Comparison of ENCODE assay signal across 20 cellular contexts in genomic region chr15:42093966-42094365, GRCh38. TPM values are rescaled to one million over a fixed set of nuclear protein-coding genes. Genes with fewer than 3 reads are reported as not detected.
"Had no signal": no experiment of that assay in that cellular context is flagged by ENCODE, and none has a peak within 500 bp of the region (broad histone marks: within the 10 kb centered on the region; RNA-seq: fewer than 3 reads in every experiment).

No MANE protein-coding gene starts in this region.

- H3K36me3 ChIP-seq: breast epithelium, SJSA1 had no signal

- ATAC-seq: activated CD8-positive, alpha-beta T cell treated with anti-CD3 and anti-CD28 coated beads for 36 hours; activated T-cell treated with anti-CD3 and anti-CD28 coated beads, Interleukin-2, amount 50 U/mL, for 72 hours; Panc1 had no signal

- H3K27ac ChIP-seq: breast epithelium, SJSA1 had no signal

- H3K4me3 ChIP-seq: breast epithelium, SJSA1 had no signal

- H3K9me3 ChIP-seq: breast epithelium, SJSA1 had no signal

- DNase-seq: activated B cell treated with CpG ODN at 0.5 μM for 24 hours; activated CD4-positive, alpha-beta T cell treated with anti-CD3 and anti-CD28 coated beads, Interleukin-2, amount 50 U/mL, for 1 hour; activated CD8-positive, alpha-beta memory T cell treated with anti-CD3 and anti-CD28 coated beads, Interleukin-2, amount 50 U/mL, for 4 hours; activated CD8-positive, alpha-beta T cell treated with anti-CD3 and anti-CD28 coated beads for 36 hours; activated gamma-delta T cell treated with Interleukin-2 at 50 U/mL for 16 hours; activated naive CD4-positive, alpha-beta T cell treated with anti-CD3 and anti-CD28 coated beads, Interleukin-2, amount 50 U/mL, for 16 hours; activated naive CD8-positive, alpha-beta T cell treated with anti-CD3 and anti-CD28 coated beads, Interleukin-2, amount 10 ng/mL, durations not matched to agents 7 days and 5 days; activated T-cell treated with anti-CD3 and anti-CD28 coated beads, Interleukin-2, amount 50 U/mL, for 72 hours; aorta; Kasumi-1; NCI-H1048; NCI-H1694; NK-92 treated with Interleukin-12 subunit alpha and Interleukin-12 subunit beta, amount 100 ng/mL, for 24 hours; OCI-M1; Right ventricle myocardium superior had no signal

- H3K27me3 ChIP-seq: breast epithelium, SJSA1 had no signal

RNA-seq across cellular contexts. Expression of gene PLA2G4D, which starts 0.4 kb away (rescaled TPM):
- total RNA-seq: activated B cell treated with CpG ODN at 0.5 μM for 24 hours; activated CD8-positive, alpha-beta T cell treated with anti-CD3 and anti-CD28 coated beads for 36 hours; activated naive CD8-positive, alpha-beta T cell treated with anti-CD3 and anti-CD28 coated beads, Interleukin-2, amount 10 ng/mL, durations not matched to agents 7 days and 5 days; activated T-cell treated with anti-CD3 and anti-CD28 coated beads, Interleukin-2, amount 50 U/mL, for 72 hours; activated T-helper 2 cell treated with anti-CD3 and anti-CD28 coated beads, Interferon-gamma antibody, Interleukin-2, Interleukin-4, amounts not matched to agents 10 μg/mL and 5 μg/mL and 100 μg/mL, durations not matched to agents 14 hours and 24 hours and 36 hours; aorta; breast epithelium; chondrocyte; Right ventricle myocardium superior; SJSA1 had no signal
- polyA plus RNA-seq: aorta had no signal
